In genomic region chr3:179244874-179245273, GRCh38 we compare ENCODE assay signal across 14 cellular contexts.
"Had no signal": no experiment of that assay in that cellular context is flagged by ENCODE, and none has a peak within 500 bp of the region (broad histone marks: within the 10 kb centered on the region; RNA-seq: fewer than 3 reads in every experiment).

No MANE protein-coding gene starts in this region.

- H3K27ac Mint-ChIP-seq: activated naive CD8-positive, alpha-beta T cell; activated T-helper 1 cell treated with anti-CD3 and anti-CD28 coated beads, Interleukin-12 subunit alpha, Interleukin-12 subunit beta, Interleukin-2, Interleukin-4 antibody, amounts not matched to agents 30 ng/mL and 10 ng/mL and 1 ng/mL, durations not matched to agents 14 hours and 24 hours and 36 hours; stimulated activated memory B cell treated with anti-CD40 and anti-IgM and Interleukin-4, amounts not matched to agents 10 μg/mL and 1 μg/mL and 100 μg/mL, for 72 hours; T-helper 17 cell had no signal

- DNase-seq: activated CD4-positive, alpha-beta T cell treated with anti-CD3 and anti-CD28 coated beads, Interleukin-2, amount 50 U/mL, for 48 hours; amygdala; cortex of kidney; heart left ventricle; mesenchymal stem cell; naive thymus-derived CD8-positive, alpha-beta T cell; stimulated activated CD4-positive, alpha-beta T cell treated with anti-CD3 and anti-CD28 coated beads, Interleukin-4, amount 100 ng/mL, for 4 hours; T-helper 17 cell had no signal

- H3K4me1 Mint-ChIP-seq: central memory CD8-positive, alpha-beta T cell; stimulated activated memory B cell treated with anti-CD40 and anti-IgM and Interleukin-4, amounts not matched to agents 10 μg/mL and 1 μg/mL and 100 μg/mL, for 72 hours; T-helper 17 cell had no signal

- H3K9me3 Mint-ChIP-seq: activated T-helper 1 cell treated with anti-CD3 and anti-CD28 coated beads, Interleukin-12 subunit alpha, Interleukin-12 subunit beta, Interleukin-2, Interleukin-4 antibody, amounts not matched to agents 30 ng/mL and 10 ng/mL and 1 ng/mL, durations not matched to agents 14 hours and 24 hours and 36 hours; central memory CD8-positive, alpha-beta T cell; naive thymus-derived CD8-positive, alpha-beta T cell; stimulated activated memory B cell treated with anti-CD40 and anti-IgM and Interleukin-4, amounts not matched to agents 10 μg/mL and 1 μg/mL and 100 μg/mL, for 72 hours had no signal

- H3K4me3 Mint-ChIP-seq: activated naive CD8-positive, alpha-beta T cell; activated T-helper 1 cell treated with anti-CD3 and anti-CD28 coated beads, Interleukin-12 subunit alpha, Interleukin-12 subunit beta, Interleukin-2, Interleukin-4 antibody, amounts not matched to agents 30 ng/mL and 10 ng/mL and 1 ng/mL, durations not matched to agents 14 hours and 24 hours and 36 hours; central memory CD8-positive, alpha-beta T cell; naive thymus-derived CD8-positive, alpha-beta T cell; stimulated activated memory B cell treated with anti-CD40 and anti-IgM and Interleukin-4, amounts not matched to agents 10 μg/mL and 1 μg/mL and 100 μg/mL, for 72 hours; T-helper 17 cell had no signal

- H3K27me3 Mint-ChIP-seq: activated naive CD8-positive, alpha-beta T cell; central memory CD8-positive, alpha-beta T cell; naive thymus-derived CD8-positive, alpha-beta T cell; stimulated activated memory B cell treated with anti-CD40 and anti-IgM and Interleukin-4, amounts not matched to agents 10 μg/mL and 1 μg/mL and 100 μg/mL, for 72 hours; T-helper 17 cell had no signal

- ATAC-seq: esophagus mucosa; gastroesophageal sphincter; heart left ventricle; naive thymus-derived CD8-positive, alpha-beta T cell; T-helper 17 cell had no signal
